11 cellular contexts compared by ENCODE assay signal in genomic region chr2:149648282-149649030, GRCh38.
A peak's percentile ranks its signal among the peaks of the same experiment; 100 is the strongest.
DNase-seq lines count a peak whose midpoint lies in the region; ATAC-seq, FAIRE-seq and TF ChIP-seq lines count a peak whose summit lies in the region.
"Had no signal": no experiment of that assay in that cellular context is flagged by ENCODE, and none has a peak within 500 bp of the region (broad histone marks: within the 10 kb centered on the region; RNA-seq: fewer than 3 reads in every experiment).

No MANE protein-coding gene starts in this region.

- no peak overlapping the region for H3K4me3 ChIP-seq in esophagus squamous epithelium
- H3K4me3 ChIP-seq: BLaER1 treated with 17β-estradiol and CSF1 and Interleukin-3, amounts not matched to agents 10 nM and 100 nM had no signal

- H3K4me1 Mint-ChIP-seq in chondrocyte (ENCODE audit: low read depth): peaks cover 40% of the 10 kb centered on the region

- intact Hi-C loops in esophagus squamous epithelium (cut with DNase I): no loop called here

- no peak overlapping the region for H3K4me3 Mint-ChIP-seq in chondrocyte (ENCODE audit: unreplicated experiment)

- H3K27me3 Mint-ChIP-seq in chondrocyte (ENCODE audit: low read depth): no peaks in the 10 kb centered on the region

- H3K9me3 Mint-ChIP-seq in chondrocyte (ENCODE audit: low read depth): peaks cover 5% of the 10 kb centered on the region

- ATAC-seq in HG02588 (IDR thresholded peaks at IDR 0.05; ENCODE audit: unreplicated experiment): no peak
- ATAC-seq in HG02840 (IDR thresholded peaks at IDR 0.05; ENCODE audit: low FRiP score, unreplicated experiment): no peak

- peak overlapping the region; percentile 93 for H3K27ac Mint-ChIP-seq in chondrocyte (ENCODE audit: unreplicated experiment)

- TF ChIP-seq POLR2A in esophagus squamous epithelium (IDR thresholded peaks at IDR 0.05): no peak

- H3K27me3 ChIP-seq in esophagus squamous epithelium: no peaks in the 10 kb centered on the region
- H3K27me3 ChIP-seq: BLaER1 treated with 17β-estradiol and CSF1 and Interleukin-3, amounts not matched to agents 10 nM and 100 nM had no signal

- FAIRE-seq in HTR-8/SVneo (lab: Jason Lieb, UNC): peak; percentile 71

- H3K27ac ChIP-seq in esophagus squamous epithelium: peak overlapping the region in 1 of 4 donors; percentile 46
- H3K27ac ChIP-seq: BLaER1 treated with 17β-estradiol and CSF1 and Interleukin-3, amounts not matched to agents 10 nM and 100 nM had no signal

- DNase-seq in A172 (ENCODE audit: low spot score) (peak; percentile 99), HTR-8/SVneo (ENCODE audit: insufficient read length, low spot score) (peak; percentile 65), chondrocyte (ENCODE audit: low spot score) (no peak), left kidney (ENCODE audit: low read depth, low spot score) (peak; percentile 17), esophagus squamous epithelium (lab: John Stamatoyannopoulos, UW) (no peak), NCI-H2171 treated with DMSO at 0.1 percent for 48 hours (lab: John Stamatoyannopoulos, UW) (no peak)
- DNase-seq: NCI-H524; stimulated activated CD4-positive, alpha-beta T cell treated with anti-CD3 and anti-CD28 coated beads, Interleukin-12 subunit alpha, Interleukin-12 subunit beta, amount 100 ng/mL, for 4 hours had no signal

- H3K36me3 ChIP-seq in esophagus squamous epithelium: no peaks in the 10 kb centered on the region
- H3K36me3 ChIP-seq: BLaER1 treated with 17β-estradiol and CSF1 and Interleukin-3, amounts not matched to agents 10 nM and 100 nM had no signal

- no peaks in the 10 kb centered on the region for H3K9me3 ChIP-seq in esophagus squamous epithelium

- no peaks in the 10 kb centered on the region for H3K36me3 Mint-ChIP-seq in chondrocyte (ENCODE audit: low read depth)

- WGBS in esophagus squamous epithelium, 2 donors: 58 to 66% methylated on average over 2 to 3 of the region's 3 CpGs

- H3K4me1 ChIP-seq in esophagus squamous epithelium: no peaks in the 10 kb centered on the region
- H3K4me1 ChIP-seq: BLaER1 treated with 17β-estradiol and CSF1 and Interleukin-3, amounts not matched to agents 10 nM and 100 nM had no signal

- TF ChIP-seq CTCF in chondrocyte (IDR thresholded peaks at IDR 0.05): peak; percentile 29
- TF ChIP-seq CTCF in esophagus squamous epithelium (IDR thresholded peaks at IDR 0.05): no peak

Comparison
In these comparisons a context has a peak if more than half of its experiments do, and no peak if none do; other contexts are left out.
1. DNase-seq: peak in A172 (single experiment), HTR-8/SVneo (single experiment) and left kidney (single experiment); none in chondrocyte (single experiment), esophagus squamous epithelium (single experiment) and NCI-H2171 treated with DMSO at 0.1 percent for 48 hours (single experiment).